In the genomic region with DNA sequence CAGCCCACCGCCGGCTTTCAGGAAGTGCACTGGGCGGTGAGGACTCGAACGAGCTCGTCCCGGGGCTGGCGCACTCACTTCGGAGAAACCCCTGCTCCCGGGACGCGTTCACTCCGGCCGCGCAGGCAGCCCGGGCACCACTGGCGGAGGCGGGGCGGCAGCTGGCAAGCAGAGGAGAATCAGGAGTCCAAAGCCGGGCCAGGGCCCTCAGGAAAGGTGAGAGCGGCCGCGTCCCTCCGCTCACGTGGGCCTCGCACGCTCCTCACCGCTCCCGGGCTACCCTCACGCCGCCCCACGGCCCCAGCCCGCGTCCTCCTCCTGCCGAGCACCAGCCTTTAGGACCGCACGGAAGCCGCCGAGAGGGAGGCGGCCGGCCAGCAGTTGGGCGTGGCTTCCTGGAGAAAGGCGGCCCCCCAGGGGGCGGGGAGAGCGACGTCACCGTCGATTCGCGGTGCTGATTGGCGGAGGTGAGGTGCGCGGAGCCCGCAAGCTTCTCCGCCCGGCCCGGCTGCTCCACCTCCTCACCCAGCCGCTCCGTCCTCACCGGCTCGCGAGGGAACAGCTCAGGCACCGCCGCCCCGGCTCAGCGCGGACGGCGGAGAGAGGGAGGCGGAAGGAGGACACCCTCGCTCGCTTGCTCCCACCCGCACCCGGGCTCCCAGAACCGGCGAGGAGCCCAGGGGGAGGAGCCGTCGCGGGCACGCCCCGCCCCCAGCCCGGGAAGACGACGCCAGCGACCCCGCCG, we compare ENCODE assay signal across 8 cellular contexts. TPM values are rescaled to one million over a fixed set of nuclear protein-coding genes. Genes with fewer than 3 reads are reported as not detected.
A peak's percentile ranks its signal among the peaks of the same experiment; 100 is the strongest.
DNase-seq lines count a peak whose midpoint lies in the region; ATAC-seq, FAIRE-seq and TF ChIP-seq lines count a peak whose summit lies in the region.

ZCCHC2 (plus strand) TSS at position 516 of the 745 bp plus-strand sequence. CDS start 400 bp downstream, outside the sequence.

- no peaks in the 10 kb centered on the region for H3K9me2 ChIP-seq in OCI-LY7 (ENCODE audit: insufficient read depth, low read length)

- no peaks in the 10 kb centered on the region for H3K27me3 ChIP-seq in endothelial cell of umbilical vein (ENCODE audit: control insufficient read depth in 2 of 2, insufficient read depth in 2 of 2, low read length in 2 of 2)

- H3K9me3 ChIP-seq in OCI-LY7 (ENCODE audit: low read length) = no peaks in the 10 kb centered on the region
- no peaks in the 10 kb centered on the region for H3K9me3 ChIP-seq in endothelial cell of umbilical vein (replicated peaks; ENCODE audit: control insufficient read depth, insufficient read depth, low read length)

- H2AFZ ChIP-seq in OCI-LY7 (ENCODE audit: low read length) (peak within 1 kb of the TSS; percentile 61), endothelial cell of umbilical vein (ENCODE audit: low read depth, low read length) (peak within 1 kb of the TSS; percentile 98)

- peak within 1 kb of the TSS; percentile 78 for H3K27ac ChIP-seq in OCI-LY7 (ENCODE audit: low read depth, low read length, poor library complexity, severe bottlenecking)
- peak within 1 kb of the TSS; percentile 94 for H3K27ac ChIP-seq in endothelial cell of umbilical vein (ENCODE audit: insufficient read depth, low read depth, low read length)

- H3K9ac ChIP-seq in endothelial cell of umbilical vein (replicated peaks; ENCODE audit: extremely low read depth, insufficient read depth, low read length) = peak within 1 kb of the TSS; percentile 95

- peak; percentile 97 for DNase-seq in D721Med (ENCODE audit: insufficient read length, low spot score)
- peak; percentile 90 for DNase-seq in HuH-7.5 (ENCODE audit: low spot score)
- DNase-seq in OCI-LY7 (ENCODE audit: low spot score) = peak; percentile 90
- peak; percentile 98 for DNase-seq in activated T-cell treated with anti-CD3 and anti-CD28 coated beads for 1 hour (ENCODE audit: low read depth)
- DNase-seq in endothelial cell of umbilical vein (ENCODE audit: low read depth, low spot score) = peak; percentile 99
- peak; percentile 99 for DNase-seq in middle frontal gyrus (ENCODE audit: extremely low spot score, low spot score)
- DNase-seq in stimulated activated CD8-positive, alpha-beta memory T cell treated with anti-CD3 and anti-CD28 coated beads, Interleukin-2, amount 100 ng/mL, for 48 hours (ENCODE audit: low read depth in 2 of 2) = peak; percentile 97 to 98

- H4K20me1 ChIP-seq in OCI-LY7 (ENCODE audit: insufficient read depth, low read length) (no peaks in the 10 kb centered on the region), endothelial cell of umbilical vein (replicated peaks; ENCODE audit: control insufficient read depth, extremely low read depth, insufficient read depth, low read length) (peaks cover 3% of the 10 kb centered on the region)

- H3K9me1 ChIP-seq in endothelial cell of umbilical vein (replicated peaks; ENCODE audit: control insufficient read depth, extremely low read depth, insufficient read depth, low read length) = no peaks in the 10 kb centered on the region

- peak; percentile 6 for FAIRE-seq in D721Med (lab: Jason Lieb, UNC)
- FAIRE-seq in endothelial cell of umbilical vein (lab: Jason Lieb, UNC) = peak; percentile 87

- no peak for TF ChIP-seq CTCF in D721Med (IDR thresholded peaks at IDR 0.05; ENCODE audit: insufficient read depth, missing control alignments)
- no peak for TF ChIP-seq CTCF in OCI-LY7 (conservative IDR thresholded peaks at IDR 0.05; ENCODE audit: low read length)
- no peak for TF ChIP-seq CTCF in endothelial cell of umbilical vein (IDR thresholded peaks at IDR 0.05; ENCODE audit: extremely low read depth in 1 of 2, insufficient read depth in 1 of 2, low read depth in 1 of 2, low read length in 2 of 2)

- H3K4me2 ChIP-seq in OCI-LY7 (ENCODE audit: low read length) (peak within 1 kb of the TSS; percentile 89), endothelial cell of umbilical vein (ENCODE audit: insufficient read depth, low read length) (peak within 1 kb of the TSS; percentile 99)

- TF ChIP-seq POLR2A in endothelial cell of umbilical vein (IDR thresholded peaks at IDR 0.05; ENCODE audit: low read depth, low read length) = peak; percentile 79

- H3K36me3 ChIP-seq in OCI-LY7 (ENCODE audit: insufficient read depth, low read length) = no peaks in the 10 kb centered on the region
- H3K36me3 ChIP-seq in endothelial cell of umbilical vein (ENCODE audit: control insufficient read depth in 2 of 2, extremely low read depth in 1 of 2, insufficient read depth in 2 of 2, low read length in 2 of 2) = no peaks in the 10 kb centered on the region

- POLR2A ChIA-PET in OCI-LY7 (lab: Charles Lee) (interaction anchor here (0.7 to 1.1 kb wide), 3 partner anchors 17 to 125 kb away, joined by 3 read pairs; no protein-coding TSS in a partner anchor), endothelial cell of umbilical vein (lab: Charles Lee) (interaction anchor here (1.4 to 1.8 kb wide), 2 partner anchors 72 to 85 kb away, joined by 4 to 9 read pairs; no protein-coding TSS in a partner anchor)

- H3K4me1 ChIP-seq in OCI-LY7 (ENCODE audit: insufficient read depth, low read length, poor library complexity, severe bottlenecking) (peaks cover 9% of the 10 kb centered on the region), endothelial cell of umbilical vein (ENCODE audit: control insufficient read depth, extremely low read depth, insufficient read depth, low read length) (peaks cover 30% of the 10 kb centered on the region)

- H3K79me2 ChIP-seq in OCI-LY7 (ENCODE audit: insufficient read depth, low read depth, low read length) = peaks cover 26% of the 10 kb centered on the region
- H3K79me2 ChIP-seq in endothelial cell of umbilical vein (ENCODE audit: control insufficient read depth, insufficient read depth, low read length) = peaks cover 39% of the 10 kb centered on the region

- BruUV-seq in OCI-LY7 (replicated peaks; lab: Mats Ljungman, UMichigan) = no TSS peak
- no TSS peak for BruUV-seq in endothelial cell of umbilical vein (replicated peaks; lab: Mats Ljungman, UMichigan)

- CTCF ChIA-PET in OCI-LY7 (lab: Charles Lee; ENCODE audit: unreplicated experiment) = no interaction called here
- CTCF ChIA-PET in endothelial cell of umbilical vein (lab: Charles Lee) = interaction anchor here (0.7 to 5.1 kb wide), 14 partner anchors 11 to 200 kb away, joined by 3 to 60 read pairs (median 4); no protein-coding TSS in a partner anchor

- dilution Hi-C loops in endothelial cell of umbilical vein (cut with MboI; ENCODE audit: extremely low pct_ligation_motif_present, low sequenced_read_pairs) = no loop called here

- H3K4me3 ChIP-seq in OCI-LY7 (ENCODE audit: low read depth, low read length, poor library complexity, severe bottlenecking) (peak within 1 kb of the TSS; percentile 87), endothelial cell of umbilical vein (replicated peaks in 1 of 3; ENCODE audit: insufficient read depth in 1 of 3, low read depth in 1 of 3, low read length in 3 of 3) (peak within 1 kb of the TSS; percentile 85 to 98 (median 96))

- intact Hi-C loops in OCI-LY7 (cut with micrococcal nuclease; ENCODE audit: unreplicated experiment) (loop anchor here (5.0 kb wide), 2 partner anchors 95 to 335 kb away; partner anchors contain the start of genes PIGN and RELCH), endothelial cell of umbilical vein (cut with micrococcal nuclease) (loop anchor here (1.0 to 5.0 kb wide), 6 partner anchors 37 to 335 kb away; partner anchors contain the start of genes PHLPP1, PIGN and RELCH)

- ATAC-seq in GM21526 (IDR thresholded peaks at IDR 0.05; ENCODE audit: low FRiP score, unreplicated experiment) = peak; percentile 67

TF ChIP-seq in endothelial cell of umbilical vein, 7 proteins besides CTCF, POLR2A, EP300 and RAD21:
- TF ChIP-seq JUN (IDR thresholded peaks at IDR 0.05; ENCODE audit: borderline replicate concordance, insufficient read depth, insufficient read length, low read depth) (no peak), FOS (IDR thresholded peaks at IDR 0.05; ENCODE audit: borderline replicate concordance, insufficient read depth, low read length) (no peak), GATA2 (IDR thresholded peaks at IDR 0.05; ENCODE audit: insufficient read depth, insufficient read length, low read depth, low read length) (no peak), MYC (IDR thresholded peaks at IDR 0.05; ENCODE audit: low read depth, low read length) (no peak), POLR2AphosphoS5 (IDR thresholded peaks at IDR 0.05; ENCODE audit: insufficient read depth, low read depth, low read length) (peak; percentile 59), EZH2 (IDR thresholded peaks at IDR 0.05; ENCODE audit: borderline replicate concordance, low read depth, low read length, severe bottlenecking) (no peak)
- TF ChIP-seq, protein P1, sequence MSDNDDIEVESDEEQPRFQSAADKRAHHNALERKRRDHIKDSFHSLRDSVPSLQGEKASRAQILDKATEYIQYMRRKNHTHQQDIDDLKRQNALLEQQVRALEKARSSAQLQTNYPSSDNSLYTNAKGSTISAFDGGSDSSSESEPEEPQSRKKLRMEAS (IDR thresholded peaks at IDR 0.05; ENCODE audit: insufficient read depth, insufficient read length) = peak; percentile 18

RNA-seq across cellular contexts. Expression of gene ZCCHC2, which starts in this region (rescaled TPM):
- 13.5 and 17.5 TPM in 2 replicates for total RNA-seq in OCI-LY7 (2014; rRNA removed; shearing (Covaris generic))
- 16.8 and 16.9 TPM in 2 replicates for total RNA-seq in OCI-LY7 (2022)
- total RNA-seq in endothelial cell of umbilical vein = 20.6 and 27.2 TPM in 2 replicates
- polyA plus RNA-seq in endothelial cell of umbilical vein = 16.2 and 18.0 TPM in 2 replicates
- polyA plus RNA-seq in endothelial cell of umbilical vein (2011; cell fraction: cytosol; rRNA removed) = 13.0 and 14.3 TPM in 2 replicates
- polyA plus RNA-seq in endothelial cell of umbilical vein (2011; cell fraction: nucleus; rRNA removed) = 27.9 and 31.0 TPM in 2 replicates
- polyA plus RNA-seq in endothelial cell of umbilical vein (2012) = 7.8 and 12.3 TPM in 2 replicates
- polyA minus RNA-seq in endothelial cell of umbilical vein = 38.7 and 41.3 TPM in 2 replicates
- polyA minus RNA-seq in endothelial cell of umbilical vein (2011; cell fraction: cytosol; rRNA and poly(A)+ RNA removed) = 22.9 TPM
- polyA minus RNA-seq in endothelial cell of umbilical vein (2011; cell fraction: nucleus; rRNA and poly(A)+ RNA removed) = 32.1 and 39.8 TPM in 2 replicates

Comparison
In these comparisons a context has a peak if more than half of its experiments do, and no peak if none do; other contexts are left out.
1. Peak in every context shown above with its lines: DNase-seq, ATAC-seq, H3K4me3 ChIP-seq and H3K27ac ChIP-seq.